8 cellular contexts compared by ENCODE assay signal in genomic region chr11:13343931-13344717, GRCh38.
DNase-seq lines count a peak whose midpoint lies in the region; ATAC-seq, FAIRE-seq and TF ChIP-seq lines count a peak whose summit lies in the region.

No MANE protein-coding gene starts in this region.

- intact Hi-C loops in activated B cell treated with CpG ODN at 0.5 μM for 24 hours (cut with micrococcal nuclease), result loop anchor here (1.0 to 5.0 kb wide), 5 partner anchors 92 to 747 kb away; no protein-coding TSS in a partner anchor

- H3K27ac Mint-ChIP-seq in activated B cell treated with CpG ODN at 0.5 μM for 24 hours, result no peak overlapping the region

- TF ChIP-seq CTCF in GM12873 (IDR thresholded peaks at IDR 0.05; ENCODE audit: insufficient read depth, low read depth, low read length, missing control alignments) (peak; percentile 85), activated B cell treated with CpG ODN at 0.5 μM for 24 hours (IDR thresholded peaks at IDR 0.05) (peak; percentile 49), bronchial epithelial cell (IDR thresholded peaks at IDR 0.05; ENCODE audit: insufficient read depth, low read length, severe bottlenecking) (peak; percentile 84)

- H3K4me3 Mint-ChIP-seq in activated B cell treated with CpG ODN at 0.5 μM for 24 hours, result no peak overlapping the region

- ATAC-seq in HG02840 (IDR thresholded peaks at IDR 0.05; ENCODE audit: low FRiP score, unreplicated experiment), result peak; percentile 53
- peak; percentile 63 for ATAC-seq in activated B cell treated with CpG ODN at 0.5 μM for 24 hours (ENCODE audit: low read depth)
- ATAC-seq in HG03108 (IDR thresholded peaks at IDR 0.05; ENCODE audit: unreplicated experiment), result no peak

- H3K27me3 Mint-ChIP-seq in activated B cell treated with CpG ODN at 0.5 μM for 24 hours, result no peaks in the 10 kb centered on the region

- POLR2A ChIA-PET in activated B cell treated with CpG ODN at 0.5 μM for 24 hours (lab: Charles Lee), result no interaction called here

- peaks cover 2% of the 10 kb centered on the region for H3K36me3 Mint-ChIP-seq in activated B cell treated with CpG ODN at 0.5 μM for 24 hours (ENCODE audit: low read depth)

- H3K4me3 ChIP-seq in bronchial epithelial cell (ENCODE audit: low read depth, low read length), result no peak overlapping the region

- peaks cover 2% of the 10 kb centered on the region for H3K36me3 ChIP-seq in bronchial epithelial cell (ENCODE audit: control insufficient read depth, insufficient read depth, low read length)

- H3K9me3 Mint-ChIP-seq in activated B cell treated with CpG ODN at 0.5 μM for 24 hours, result no peaks in the 10 kb centered on the region

- peak; percentile 73 for FAIRE-seq in bronchial epithelial cell (lab: Jason Lieb, UNC)

- CTCF ChIA-PET in activated B cell treated with CpG ODN at 0.5 μM for 24 hours (lab: Charles Lee), result interaction anchor here (0.7 to 2.6 kb wide), 11 partner anchors 9 to 1013 kb away, joined by 3 to 22 read pairs (median 4); no protein-coding TSS in a partner anchor

- peaks cover 47% of the 10 kb centered on the region for H3K4me1 Mint-ChIP-seq in activated B cell treated with CpG ODN at 0.5 μM for 24 hours

- DNase-seq in NCI-H2171 (lab: John Stamatoyannopoulos, UW) (peak; percentile 11), activated B cell treated with CpG ODN at 0.5 μM for 24 hours (peak; percentile 26), bronchial epithelial cell (ENCODE audit: low read depth) (peak; percentile 67), kidney tubule cell (ENCODE audit: low spot score) (peak; percentile 80)
- DNase-seq in stimulated activated CD4-positive, alpha-beta T cell treated with anti-CD3 and anti-CD28 coated beads, Interleukin-4, amount 100 ng/mL, for 24 hours, result peak; percentile 79

- no peaks in the 10 kb centered on the region for H3K27me3 ChIP-seq in bronchial epithelial cell (ENCODE audit: control insufficient read depth, insufficient read depth, low read length)

Comparison
In these comparisons a context has a peak if more than half of its experiments do, and no peak if none do; other contexts are left out.
1. DNase-seq: peak in every context shown above with its lines; median percentile 80 in kidney tubule cell; 79 in stimulated activated CD4-positive, alpha-beta T cell treated with anti-CD3 and anti-CD28 coated beads, Interleukin-4, amount 100 ng/mL, for 24 hours; 67 in bronchial epithelial cell; 26 in activated B cell treated with CpG ODN at 0.5 μM for 24 hours; 11 in NCI-H2171.